26 cellular contexts compared by ENCODE assay signal in genomic region chr11:94023856-94024255, GRCh38. TPM values are rescaled to one million over a fixed set of nuclear protein-coding genes. Genes with fewer than 3 reads are reported as not detected.
"Had no signal": no experiment of that assay in that cellular context is flagged by ENCODE, and none has a peak within 500 bp of the region (broad histone marks: within the 10 kb centered on the region; RNA-seq: fewer than 3 reads in every experiment).

No MANE protein-coding gene starts in this region.

- FAIRE-seq: astrocyte had no signal

- DNase-seq: activated B cell treated with CpG ODN at 0.5 μM for 24 hours; activated CD4-positive, alpha-beta T cell treated with anti-CD3 and anti-CD28 coated beads for 1 hour; activated CD4-positive, alpha-beta T cell treated with anti-CD3 and anti-CD28 coated beads, Interleukin-2, amount 10 ng/mL, durations not matched to agents 24 days and 14 days; activated CD4-positive, alpha-beta T cell treated with anti-CD3 and anti-CD28 coated beads, Interleukin-2, amount 50 U/mL, for 48 hours; activated CD8-positive, alpha-beta memory T cell treated with anti-CD3 and anti-CD28 coated beads, Interleukin-2, amount 10 ng/mL, durations not matched to agents 7 days and 5 days; activated effector memory CD4-positive, alpha-beta T cell treated with Interleukin-2 at 50 U/mL for 16 hours; activated naive CD4-positive, alpha-beta T cell; activated naive CD8-positive, alpha-beta T cell treated with anti-CD3 and anti-CD28 coated beads, Interleukin-2, amount 50 U/mL, for 24 hours; activated T-cell treated with anti-CD3 and anti-CD28 coated beads, Interleukin-2, amount 50 U/mL, for 24 hours; amniotic stem cell; MM.1S; NCI-H1105; NCI-H1436; NCI-H1694 treated with DMSO at 0.1 percent for 48 hours; NCI-H2029 treated with DMSO at 0.1 percent for 48 hours; NCI-H2227 treated with DMSO at 0.1 percent for 48 hours; NCI-H446 treated with DMSO at 0.1 percent for 48 hours; NCI-H524 treated with DMSO at 0.1 percent for 48 hours; NCI-H82; Peyer's patch; SHP77 treated with DMSO at 0.1 percent for 48 hours had no signal

- H3K9me3 ChIP-seq: Peyer's patch had no signal

- H3K4me3 ChIP-seq: Peyer's patch had no signal

- H3K27ac ChIP-seq: Peyer's patch, RWPE1 had no signal

- H3K36me3 ChIP-seq: Peyer's patch had no signal

- ATAC-seq: activated CD8-positive, alpha-beta memory T cell treated with anti-CD3 and anti-CD28 coated beads, Interleukin-2, amount 10 ng/mL, durations not matched to agents 7 days and 5 days; activated naive CD8-positive, alpha-beta T cell treated with anti-CD3 and anti-CD28 coated beads, Interleukin-2, amount 50 U/mL, for 24 hours had no signal

- H3K27me3 ChIP-seq: Peyer's patch had no signal

- H3K4me1 ChIP-seq: Peyer's patch had no signal

RNA-seq across cellular contexts. Expression of gene HEPHL1, which starts 2.7 kb away (rescaled TPM):
- total RNA-seq: activated B cell treated with CpG ODN at 0.5 μM for 24 hours; activated CD4-positive, alpha-beta T cell treated with anti-CD3 and anti-CD28 coated beads, Interleukin-2, amount 10 ng/mL, durations not matched to agents 24 days and 14 days; activated CD8-positive, alpha-beta memory T cell treated with anti-CD3 and anti-CD28 coated beads, Interleukin-2, amount 10 ng/mL, durations not matched to agents 7 days and 5 days; activated T-helper 1 cell treated with anti-CD3 and anti-CD28 coated beads, Interleukin-12 subunit alpha, Interleukin-12 subunit beta, Interleukin-2, Interleukin-4 antibody, amounts not matched to agents 30 ng/mL and 10 ng/mL and 1 ng/mL, durations not matched to agents 14 hours and 24 hours and 36 hours; astrocyte; OCI-LY7; Peyer's patch; SK-MEL-5 had no signal
